In genomic region chr15:92681141-92681622, GRCh38 we compare ENCODE assay signal across 1 cellular context.
TF ChIP-seq lines count a peak whose summit lies in the region.

No MANE protein-coding gene starts in this region.

TF ChIP-seq in endothelial cell of umbilical vein, 7 proteins besides CTCF, POLR2A, EP300 and RAD21 (continued from another document):
- TF ChIP-seq FOS (IDR thresholded peaks at IDR 0.05; ENCODE audit: borderline replicate concordance, insufficient read depth, low read length) (no peak), JUN (IDR thresholded peaks at IDR 0.05; ENCODE audit: borderline replicate concordance, insufficient read depth, insufficient read length, low read depth) (peak; percentile 12)
